In the genomic region with DNA sequence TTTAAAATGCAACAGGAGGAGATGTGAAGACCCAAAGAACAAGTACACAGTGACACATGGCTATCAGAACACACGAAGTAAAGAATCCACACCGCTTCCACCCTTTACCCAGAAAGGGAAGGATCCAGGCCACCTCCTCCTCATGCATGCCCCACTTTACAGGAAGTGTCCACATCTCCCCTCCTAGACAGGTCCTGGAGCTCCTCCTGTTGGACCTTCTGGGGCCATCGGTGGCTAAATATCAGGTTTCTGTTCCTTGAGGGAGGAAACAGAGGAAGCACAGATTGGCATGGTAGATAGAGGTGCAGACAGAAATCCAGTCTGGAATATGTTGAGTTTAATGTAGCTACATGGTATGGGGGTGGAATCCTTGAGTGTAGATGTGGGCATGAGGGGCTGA, we compare ENCODE assay signal across 1 cellular context.
TF ChIP-seq lines count a peak whose summit lies in the region.

No MANE protein-coding gene starts in this region.

TF ChIP-seq in HepG2, 621 proteins besides CTCF, POLR2A, EP300 and RAD21 (continued from another document):
- TF ChIP-seq ONECUT2 (CRISPR knock-in tag; IDR thresholded peaks at IDR 0.05): no peak
- TF ChIP-seq ATM (IDR thresholded peaks at IDR 0.05; ENCODE audit: borderline replicate concordance): no peak
- TF ChIP-seq KDM6A (CRISPR knock-in tag; IDR thresholded peaks at IDR 0.05; ENCODE audit: low read depth): no peak
- no peak for TF ChIP-seq ZNF205 (CRISPR knock-in tag; IDR thresholded peaks at IDR 0.05)
- TF ChIP-seq ZNF282 (IDR thresholded peaks at IDR 0.05; ENCODE audit: partially characterized antibody): no peak
- TF ChIP-seq ZNF878 (CRISPR knock-in tag; IDR thresholded peaks at IDR 0.05): no peak
- no peak for TF ChIP-seq ZFP90 (CRISPR knock-in tag; IDR thresholded peaks at IDR 0.05; ENCODE audit: borderline replicate concordance)
- TF ChIP-seq, protein P1, sequence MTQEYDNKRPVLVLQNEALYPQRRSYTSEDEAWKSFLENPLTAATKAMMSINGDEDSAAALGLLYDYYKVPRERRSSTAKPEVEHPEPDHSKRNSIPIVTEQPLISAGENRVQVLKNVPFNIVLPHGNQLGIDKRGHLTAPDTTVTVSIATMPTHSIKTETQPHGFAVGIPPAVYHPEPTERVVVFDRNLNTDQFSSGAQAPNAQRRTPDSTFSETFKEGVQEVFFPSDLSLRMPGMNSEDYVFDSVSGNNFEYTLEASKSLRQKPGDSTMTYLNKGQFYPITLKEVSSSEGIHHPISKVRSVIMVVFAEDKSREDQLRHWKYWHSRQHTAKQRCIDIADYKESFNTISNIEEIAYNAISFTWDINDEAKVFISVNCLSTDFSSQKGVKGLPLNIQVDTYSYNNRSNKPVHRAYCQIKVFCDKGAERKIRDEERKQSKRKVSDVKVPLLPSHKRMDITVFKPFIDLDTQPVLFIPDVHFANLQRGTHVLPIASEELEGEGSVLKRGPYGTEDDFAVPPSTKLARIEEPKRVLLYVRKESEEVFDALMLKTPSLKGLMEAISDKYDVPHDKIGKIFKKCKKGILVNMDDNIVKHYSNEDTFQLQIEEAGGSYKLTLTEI (CRISPR knock-in tag; conservative IDR thresholded peaks at IDR 0.05): no peak
- TF ChIP-seq KDM2A (CRISPR knock-in tag; IDR thresholded peaks at IDR 0.05; ENCODE audit: borderline replicate concordance, low read depth): no peak
- TF ChIP-seq ZNF256 (CRISPR knock-in tag; conservative IDR thresholded peaks at IDR 0.05): no peak
- no peak for TF ChIP-seq ZNF564 (CRISPR knock-in tag; IDR thresholded peaks at IDR 0.05)
- no peak for TF ChIP-seq NFYC (CRISPR knock-in tag; IDR thresholded peaks at IDR 0.05)
- TF ChIP-seq ZNF549 (CRISPR knock-in tag; IDR thresholded peaks at IDR 0.05): no peak
- no peak for TF ChIP-seq ZNF296 (CRISPR knock-in tag; conservative IDR thresholded peaks at IDR 0.05)
- TF ChIP-seq, protein P2, sequence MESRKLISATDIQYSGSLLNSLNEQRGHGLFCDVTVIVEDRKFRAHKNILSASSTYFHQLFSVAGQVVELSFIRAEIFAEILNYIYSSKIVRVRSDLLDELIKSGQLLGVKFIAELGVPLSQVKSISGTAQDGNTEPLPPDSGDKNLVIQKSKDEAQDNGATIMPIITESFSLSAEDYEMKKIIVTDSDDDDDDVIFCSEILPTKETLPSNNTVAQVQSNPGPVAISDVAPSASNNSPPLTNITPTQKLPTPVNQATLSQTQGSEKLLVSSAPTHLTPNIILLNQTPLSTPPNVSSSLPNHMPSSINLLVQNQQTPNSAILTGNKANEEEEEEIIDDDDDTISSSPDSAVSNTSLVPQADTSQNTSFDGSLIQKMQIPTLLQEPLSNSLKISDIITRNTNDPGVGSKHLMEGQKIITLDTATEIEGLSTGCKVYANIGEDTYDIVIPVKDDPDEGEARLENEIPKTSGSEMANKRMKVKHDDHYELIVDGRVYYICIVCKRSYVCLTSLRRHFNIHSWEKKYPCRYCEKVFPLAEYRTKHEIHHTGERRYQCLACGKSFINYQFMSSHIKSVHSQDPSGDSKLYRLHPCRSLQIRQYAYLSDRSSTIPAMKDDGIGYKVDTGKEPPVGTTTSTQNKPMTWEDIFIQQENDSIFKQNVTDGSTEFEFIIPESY (CRISPR knock-in tag; IDR thresholded peaks at IDR 0.05): 0 out of 2 replicates have a peak, but pooled peaks have one; percentile 15
